Comparison of ENCODE assay signal across 16 cellular contexts in the genomic region with DNA sequence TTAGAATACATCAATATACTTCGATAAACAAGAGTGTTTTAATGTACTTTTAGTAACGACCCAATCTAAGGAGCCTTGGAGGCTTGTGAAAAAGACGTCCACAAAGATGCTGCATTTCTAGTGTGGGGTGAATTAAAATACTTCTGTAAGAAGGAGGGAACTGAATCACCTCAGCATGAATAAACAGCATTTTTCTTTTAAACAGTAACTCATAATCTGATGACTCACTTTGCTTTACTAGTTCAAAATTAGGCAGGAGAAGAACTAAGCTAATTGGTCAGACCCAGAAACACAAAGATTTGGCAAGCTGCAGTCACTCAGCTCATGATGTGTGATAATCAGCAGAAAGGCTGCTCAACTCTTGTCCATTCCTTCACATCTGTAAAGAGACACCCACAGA. TPM values are rescaled to one million over a fixed set of nuclear protein-coding genes. Genes with fewer than 3 reads are reported as not detected.
DNase-seq lines count a peak whose midpoint lies in the region; ATAC-seq and TF ChIP-seq lines count a peak whose summit lies in the region.
"Had no signal": no experiment of that assay in that cellular context is flagged by ENCODE, and none has a peak within 500 bp of the region (broad histone marks: within the 10 kb centered on the region; RNA-seq: fewer than 3 reads in every experiment).

No MANE protein-coding gene starts in this region.

- DNase-seq in A172 (ENCODE audit: low spot score) (peak; percentile 76), COLO829 (ENCODE audit: low spot score) (peak; percentile 7), fibroblast of pulmonary artery (ENCODE audit: low read depth) (peak; percentile 49), NCI-H1436 (lab: John Stamatoyannopoulos, UW) (no peak), T-helper 9 cell (no peak), AML-193 (lab: John Stamatoyannopoulos, UW) (no peak)
- DNase-seq: activated T-cell treated with anti-CD3 and anti-CD28 coated beads, Interleukin-2, amount 50 U/mL, for 1 hour; colonic mucosa; DMS53; hippocampal formation; NCI-H1417 treated with DMSO at 0.1 percent for 48 hours; right lobe of liver; upper lobe of left lung had no signal

- H3K4me3 ChIP-seq in fibroblast of pulmonary artery (replicated peaks; ENCODE audit: low read depth, low read length) = no peak overlapping the region
- H3K4me3 ChIP-seq: colonic mucosa, right lobe of liver, upper lobe of left lung had no signal

- peak; percentile 62 for ATAC-seq in SK-N-SH treated with all-trans-retinoic acid at 6 μM for 48 hours
- ATAC-seq in HG02610 (IDR thresholded peaks at IDR 0.05; ENCODE audit: unreplicated experiment) = no peak

- TF ChIP-seq CTCF in fibroblast of pulmonary artery (IDR thresholded peaks at IDR 0.05; ENCODE audit: low read length, missing control alignments) = no peak

TF ChIP-seq in SK-N-SH treated with all-trans-retinoic acid at 6 μM for 48 hours, 23 proteins besides CTCF, POLR2A, EP300 and RAD21:
- TF ChIP-seq PPARA (CRISPR knock-in tag; IDR thresholded peaks at IDR 0.05; ENCODE audit: borderline replicate concordance) (no peak), ZNF565 (CRISPR knock-in tag; conservative IDR thresholded peaks at IDR 0.05; ENCODE audit: low read depth) (no peak), GLIS3 (CRISPR knock-in tag; IDR thresholded peaks at IDR 0.05) (no peak), TOX (CRISPR knock-in tag; IDR thresholded peaks at IDR 0.05; ENCODE audit: borderline replicate concordance) (no peak), ZNF70 (CRISPR knock-in tag; IDR thresholded peaks at IDR 0.05) (no peak), TCF4 (CRISPR knock-in tag; IDR thresholded peaks at IDR 0.05; ENCODE audit: borderline replicate concordance) (no peak), ZFP30 (CRISPR knock-in tag; IDR thresholded peaks at IDR 0.05) (no peak), ZFP3 (CRISPR knock-in tag; IDR thresholded peaks at IDR 0.05) (no peak), RARB (CRISPR knock-in tag; IDR thresholded peaks at IDR 0.05) (no peak), ZC3H10 (CRISPR knock-in tag; IDR thresholded peaks at IDR 0.05) (no peak), SNAI2 (CRISPR knock-in tag; IDR thresholded peaks at IDR 0.05) (no peak), CSDC2 (CRISPR knock-in tag; IDR thresholded peaks at IDR 0.05) (no peak), ESRRG (CRISPR knock-in tag; IDR thresholded peaks at IDR 0.05) (no peak)
- TF ChIP-seq, protein P1, sequence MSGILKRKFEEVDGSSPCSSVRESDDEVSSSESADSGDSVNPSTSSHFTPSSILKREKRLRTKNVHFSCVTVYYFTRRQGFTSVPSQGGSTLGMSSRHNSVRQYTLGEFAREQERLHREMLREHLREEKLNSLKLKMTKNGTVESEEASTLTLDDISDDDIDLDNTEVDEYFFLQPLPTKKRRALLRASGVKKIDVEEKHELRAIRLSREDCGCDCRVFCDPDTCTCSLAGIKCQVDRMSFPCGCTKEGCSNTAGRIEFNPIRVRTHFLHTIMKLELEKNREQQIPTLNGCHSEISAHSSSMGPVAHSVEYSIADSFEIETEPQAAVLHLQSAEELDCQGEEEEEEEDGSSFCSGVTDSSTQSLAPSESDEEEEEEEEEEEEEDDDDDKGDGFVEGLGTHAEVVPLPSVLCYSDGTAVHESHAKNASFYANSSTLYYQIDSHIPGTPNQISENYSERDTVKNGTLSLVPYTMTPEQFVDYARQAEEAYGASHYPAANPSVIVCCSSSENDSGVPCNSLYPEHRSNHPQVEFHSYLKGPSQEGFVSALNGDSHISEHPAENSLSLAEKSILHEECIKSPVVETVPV (CRISPR knock-in tag; IDR thresholded peaks at IDR 0.05) = no peak
- TF ChIP-seq, protein P2, sequence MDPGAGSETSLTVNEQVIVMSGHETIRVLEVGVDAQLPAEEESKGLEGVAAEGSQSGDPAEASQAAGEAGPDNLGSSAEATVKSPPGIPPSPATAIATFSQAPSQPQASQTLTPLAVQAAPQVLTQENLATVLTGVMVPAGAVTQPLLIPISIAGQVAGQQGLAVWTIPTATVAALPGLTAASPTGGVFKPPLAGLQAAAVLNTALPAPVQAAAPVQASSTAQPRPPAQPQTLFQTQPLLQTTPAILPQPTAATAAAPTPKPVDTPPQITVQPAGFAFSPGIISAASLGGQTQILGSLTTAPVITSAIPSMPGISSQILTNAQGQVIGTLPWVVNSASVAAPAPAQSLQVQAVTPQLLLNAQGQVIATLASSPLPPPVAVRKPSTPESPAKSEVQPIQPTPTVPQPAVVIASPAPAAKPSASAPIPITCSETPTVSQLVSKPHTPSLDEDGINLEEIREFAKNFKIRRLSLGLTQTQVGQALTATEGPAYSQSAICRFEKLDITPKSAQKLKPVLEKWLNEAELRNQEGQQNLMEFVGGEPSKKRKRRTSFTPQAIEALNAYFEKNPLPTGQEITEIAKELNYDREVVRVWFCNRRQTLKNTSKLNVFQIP (CRISPR knock-in tag; IDR thresholded peaks at IDR 0.05; ENCODE audit: borderline replicate concordance, low read depth) = no peak
- TF ChIP-seq, protein P3, sequence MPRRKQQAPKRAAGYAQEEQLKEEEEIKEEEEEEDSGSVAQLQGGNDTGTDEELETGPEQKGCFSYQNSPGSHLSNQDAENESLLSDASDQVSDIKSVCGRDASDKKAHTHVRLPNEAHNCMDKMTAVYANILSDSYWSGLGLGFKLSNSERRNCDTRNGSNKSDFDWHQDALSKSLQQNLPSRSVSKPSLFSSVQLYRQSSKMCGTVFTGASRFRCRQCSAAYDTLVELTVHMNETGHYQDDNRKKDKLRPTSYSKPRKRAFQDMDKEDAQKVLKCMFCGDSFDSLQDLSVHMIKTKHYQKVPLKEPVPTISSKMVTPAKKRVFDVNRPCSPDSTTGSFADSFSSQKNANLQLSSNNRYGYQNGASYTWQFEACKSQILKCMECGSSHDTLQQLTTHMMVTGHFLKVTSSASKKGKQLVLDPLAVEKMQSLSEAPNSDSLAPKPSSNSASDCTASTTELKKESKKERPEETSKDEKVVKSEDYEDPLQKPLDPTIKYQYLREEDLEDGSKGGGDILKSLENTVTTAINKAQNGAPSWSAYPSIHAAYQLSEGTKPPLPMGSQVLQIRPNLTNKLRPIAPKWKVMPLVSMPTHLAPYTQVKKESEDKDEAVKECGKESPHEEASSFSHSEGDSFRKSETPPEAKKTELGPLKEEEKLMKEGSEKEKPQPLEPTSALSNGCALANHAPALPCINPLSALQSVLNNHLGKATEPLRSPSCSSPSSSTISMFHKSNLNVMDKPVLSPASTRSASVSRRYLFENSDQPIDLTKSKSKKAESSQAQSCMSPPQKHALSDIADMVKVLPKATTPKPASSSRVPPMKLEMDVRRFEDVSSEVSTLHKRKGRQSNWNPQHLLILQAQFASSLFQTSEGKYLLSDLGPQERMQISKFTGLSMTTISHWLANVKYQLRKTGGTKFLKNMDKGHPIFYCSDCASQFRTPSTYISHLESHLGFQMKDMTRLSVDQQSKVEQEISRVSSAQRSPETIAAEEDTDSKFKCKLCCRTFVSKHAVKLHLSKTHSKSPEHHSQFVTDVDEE (CRISPR knock-in tag; IDR thresholded peaks at IDR 0.05) = no peak

RNA-seq across cellular contexts. Expression of a gene that starts 24.2 kb away (rescaled TPM):
- total RNA-seq in A172 (2014; rRNA removed; shearing (Covaris generic)) = 177 and 182 TPM in 2 replicates

RNA-seq across cellular contexts. Expression of a gene that starts 33.9 kb away (rescaled TPM):
- total RNA-seq in A172 (2014; rRNA removed; shearing (Covaris generic)) = 211 and 271 TPM in 2 replicates

RNA-seq across cellular contexts. Expression of a gene that starts 39.9 kb away (rescaled TPM):
- not detected in 2 replicates for total RNA-seq in A172 (2014; rRNA removed; shearing (Covaris generic))
- total RNA-seq: colonic mucosa, mesothelial cell of epicardium had no signal

Comparison
In these comparisons a context has a peak if more than half of its experiments do, and no peak if none do; other contexts are left out.
1. DNase-seq: peak in A172 (single experiment), COLO829 (single experiment) and fibroblast of pulmonary artery (single experiment); none in NCI-H1436 (single experiment), T-helper 9 cell (single experiment) and AML-193 (0 of 2).